ENCODE assay signal across 8 cellular contexts in genomic region chr22:38941488-38941987, GRCh38. TPM values are rescaled to one million over a fixed set of nuclear protein-coding genes. Genes with fewer than 3 reads are reported as not detected.
DNase-seq lines count a peak whose midpoint lies in the region; ATAC-seq and TF ChIP-seq lines count a peak whose summit lies in the region.

No MANE protein-coding gene starts in this region.

- no peaks in the 10 kb centered on the region for H3K9me3 Mint-ChIP-seq in immature natural killer cell

- TF ChIP-seq EP300 in upper lobe of left lung (IDR thresholded peaks at IDR 0.05): no peak

- H3K4me3 ChIP-seq in GM12865 (ENCODE audit: low read depth, low read length) (peak overlapping the region; percentile 29), upper lobe of left lung (peak overlapping the region in 1 of 4 donors; percentile 6)

- H3K27ac ChIP-seq in upper lobe of left lung: peak overlapping the region in 3 of 4 donors; percentile 2 to 67 (median 31)

- H3K4me1 ChIP-seq in upper lobe of left lung: peaks cover 0 to 11% (median 6%) of the 10 kb centered on the region in 4 donors

- peaks cover 12 to 29% (median 18%) of the 10 kb centered on the region in 3 donors for H3K27me3 Mint-ChIP-seq in immature natural killer cell (ENCODE audit: low read depth in 3 of 3)

- H3K27me3 ChIP-seq in upper lobe of left lung: no peaks in the 10 kb centered on the region

- TF ChIP-seq POLR2A in upper lobe of left lung (IDR thresholded peaks at IDR 0.05): peak in 1 of 4 donors; percentile 26

- ATAC-seq in GM21786 (IDR thresholded peaks at IDR 0.05; ENCODE audit: unreplicated experiment): peak; percentile 60
- ATAC-seq in upper lobe of left lung (ENCODE audit: low FRiP score in 2 of 2): peak in 1 of 2 donors; percentile 78

- H3K27ac Mint-ChIP-seq in immature natural killer cell: peak overlapping the region in 4 of 6 donors; percentile 7 to 65 (median 46)

- DNase-seq in GM12865 (ENCODE audit: low read depth): peak; percentile 92
- DNase-seq in SIG-M5 treated with dmso at 0.1 percent for 504 hours (lab: John Stamatoyannopoulos, UW; ENCODE audit: unreplicated experiment): peak; percentile 71
- peak in 1 of 3 donors; percentile 20 for DNase-seq in immature natural killer cell
- DNase-seq in upper lobe of left lung: peak in 1 of 2 donors; percentile 70
- no peak for DNase-seq in NCI-H1694 (lab: John Stamatoyannopoulos, UW)
- DNase-seq in NCI-H1417 treated with DMSO at 0.1 percent for 48 hours (lab: John Stamatoyannopoulos, UW): no peak
- no peak for DNase-seq in NCI-H2107 (lab: John Stamatoyannopoulos, UW)

- no peak for TF ChIP-seq CTCF in GM12865 (IDR thresholded peaks at IDR 0.05; ENCODE audit: insufficient read depth, low read depth, low read length, missing control alignments)
- no peak for TF ChIP-seq CTCF in upper lobe of left lung (IDR thresholded peaks at IDR 0.05)

- H3K4me1 Mint-ChIP-seq in immature natural killer cell: peaks cover 26 to 28% of the 10 kb centered on the region in 2 donors

- no peaks in the 10 kb centered on the region for H3K36me3 ChIP-seq in upper lobe of left lung

- no peaks in the 10 kb centered on the region for H3K36me3 Mint-ChIP-seq in immature natural killer cell

- no peaks in the 10 kb centered on the region for H3K9me3 ChIP-seq in upper lobe of left lung

- H3K4me3 Mint-ChIP-seq in immature natural killer cell: peak overlapping the region; percentile 71 to 91 (median 83)

- 41 to 44% methylated on average over 13 of the region's 13 CpGs for WGBS in upper lobe of left lung, 2 donors

RNA-seq across cellular contexts. Expression of gene APOBEC3A, which starts 15.9 kb away (rescaled TPM):
- polyA plus RNA-seq in immature natural killer cell: not detected
- total RNA-seq in upper lobe of left lung: 10 to 100 TPM in 3 of 6 donors, 1 to 10 TPM in 3; 3.0 to 27.3 (median 8.3) TPM

RNA-seq across cellular contexts. Expression of gene APOBEC3B, which starts 40.6 kb away (rescaled TPM):
- 1 to 10 TPM; 2.0 to 3.9 (median 3.3) TPM for polyA plus RNA-seq in immature natural killer cell
- 1 to 10 TPM in 3 of 6 donors, under 1 TPM in 1, not detected in 2; 0.89 to 5.8 (median 1.5) TPM for total RNA-seq in upper lobe of left lung

Comparison
In these comparisons a context has a peak if more than half of its experiments do, and no peak if none do; other contexts are left out.
1. DNase-seq: peak in GM12865 (single experiment) and SIG-M5 treated with dmso at 0.1 percent for 504 hours (single experiment); none in NCI-H1694 (single experiment), NCI-H1417 treated with DMSO at 0.1 percent for 48 hours (single experiment) and NCI-H2107 (single experiment).